Comparison of ENCODE assay signal across 12 cellular contexts in the genomic region with DNA sequence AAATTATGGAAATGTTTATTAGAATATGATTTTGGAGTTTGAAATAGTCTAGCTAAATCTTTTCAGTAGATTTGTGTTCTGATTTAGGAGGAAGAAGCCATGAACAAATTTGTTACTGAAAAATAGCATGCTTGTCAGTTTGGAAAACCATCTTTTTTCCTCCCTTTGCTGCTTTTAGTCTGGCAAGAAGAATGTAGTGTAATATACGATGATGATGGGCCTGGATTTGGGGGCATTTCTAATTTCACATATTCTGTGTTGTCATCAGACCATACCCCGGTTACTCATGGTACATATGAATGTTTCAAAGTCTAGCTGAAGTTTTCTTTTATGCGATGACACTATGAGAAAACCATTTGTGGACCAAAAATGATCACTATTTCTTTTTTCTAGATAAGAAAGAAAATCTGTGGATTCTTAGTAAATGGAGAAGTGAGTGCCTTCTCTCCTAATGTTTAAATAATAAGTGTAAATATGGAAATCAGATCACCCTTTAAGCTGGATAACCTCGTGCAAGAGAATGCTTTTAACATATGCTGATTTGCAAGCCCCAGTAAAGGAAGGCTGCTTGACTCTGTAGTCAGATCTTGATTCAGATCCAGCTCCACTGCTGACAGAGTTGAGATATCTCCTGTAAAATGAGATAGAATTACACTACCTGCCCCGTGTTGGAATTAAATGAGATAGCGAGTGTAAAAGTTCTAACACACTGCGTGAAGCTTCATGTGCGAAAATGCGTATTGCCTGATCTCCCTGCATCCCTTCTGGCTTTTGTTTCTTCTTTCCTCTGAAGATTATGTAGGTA. TPM values are rescaled to one million over a fixed set of nuclear protein-coding genes. Genes with fewer than 3 reads are reported as not detected.
DNase-seq lines count a peak whose midpoint lies in the region; ATAC-seq and TF ChIP-seq lines count a peak whose summit lies in the region.
"Had no signal": no experiment of that assay in that cellular context is flagged by ENCODE, and none has a peak within 500 bp of the region (broad histone marks: within the 10 kb centered on the region; RNA-seq: fewer than 3 reads in every experiment).

No MANE protein-coding gene starts in this region.

- TF ChIP-seq CTCF in AG04450 (IDR thresholded peaks at IDR 0.05; ENCODE audit: low read depth, low read length), result no peak
- TF ChIP-seq CTCF in chondrocyte (IDR thresholded peaks at IDR 0.05), result no peak

- no peak for ATAC-seq in naive B cell (ENCODE audit: low read depth in 2 of 2)
- ATAC-seq in GM19467 (IDR thresholded peaks at IDR 0.05; ENCODE audit: unreplicated experiment), result no peak
- ATAC-seq: activated CD8-positive, alpha-beta T cell treated with anti-CD3 and anti-CD28 coated beads for 36 hours; left colon; Panc1 had no signal

- H3K4me3 ChIP-seq in AG04450 (ENCODE audit: low read depth, low read length), result 0 out of 2 replicates have a peak overlapping the region, but pooled peaks have one; percentile 5
- H3K4me3 ChIP-seq in H7 (ENCODE audit: insufficient read depth, low read depth, low read length), result no peak overlapping the region
- H3K4me3 ChIP-seq in SJCRH30, result no peak overlapping the region

- H3K27me3 Mint-ChIP-seq in chondrocyte (ENCODE audit: low read depth) (no peaks in the 10 kb centered on the region), naive B cell (no peaks in the 10 kb centered on the region)

- peaks cover 13% of the 10 kb centered on the region for H3K4me1 ChIP-seq in SJCRH30

- DNase-seq in AG04450 (ENCODE audit: low read depth, low spot score), result no peak
- DNase-seq in H7, result peak; percentile 47
- no peak for DNase-seq in chondrocyte (ENCODE audit: low spot score)
- DNase-seq in naive B cell, result no peak
- DNase-seq in T-helper 2 cell, result no peak
- DNase-seq in SJCRH30, result no peak
- DNase-seq in activated gamma-delta T cell (lab: John Stamatoyannopoulos, UW), result no peak
- DNase-seq: activated CD8-positive, alpha-beta T cell treated with anti-CD3 and anti-CD28 coated beads for 36 hours; left colon; MM.1S had no signal

- H3K4me1 Mint-ChIP-seq in chondrocyte (ENCODE audit: low read depth), result peaks cover 58% of the 10 kb centered on the region
- H3K4me1 Mint-ChIP-seq in naive B cell, result peaks cover 49 to 65% (median 65%) of the 10 kb centered on the region in 3 donors

- H3K36me3 Mint-ChIP-seq in chondrocyte (ENCODE audit: low read depth), result peaks cover 2% of the 10 kb centered on the region
- no peaks in the 10 kb centered on the region for H3K36me3 Mint-ChIP-seq in naive B cell

- CTCF ChIA-PET in AG04450 (lab: Charles Lee), result interaction anchor here (0.9 to 5.6 kb wide), 3 partner anchors 136 to 296 kb away, joined by 3 to 40 read pairs (median 10); no protein-coding TSS in a partner anchor

- POLR2A ChIA-PET in AG04450 (lab: Yijun Ruan, JAX), result no interaction called here

- no peak overlapping the region for H3K27ac ChIP-seq in AG04450 (ENCODE audit: low read depth, low read length)
- H3K27ac ChIP-seq in SJCRH30, result no peak overlapping the region

- H3K27me3 ChIP-seq in AG04450 (ENCODE audit: control insufficient read depth, insufficient read depth, low read length), result no peaks in the 10 kb centered on the region
- no peaks in the 10 kb centered on the region; the same call in 1 of the 2 replicates for H3K27me3 ChIP-seq in H7 (ENCODE audit: control insufficient read depth, insufficient read depth, low read length)
- H3K27me3 ChIP-seq in SJCRH30, result no peaks in the 10 kb centered on the region

- H3K27ac Mint-ChIP-seq in chondrocyte (ENCODE audit: unreplicated experiment), result peak overlapping the region; percentile 98
- peak overlapping the region in 4 of 6 donors; percentile 7 to 89 (median 63) for H3K27ac Mint-ChIP-seq in naive B cell
- H3K27ac Mint-ChIP-seq: activated CD8-positive, alpha-beta T cell treated with anti-CD3 and anti-CD28 coated beads for 36 hours had no signal

- H3K9me3 Mint-ChIP-seq in chondrocyte (ENCODE audit: low read depth), result no peaks in the 10 kb centered on the region
- no peaks in the 10 kb centered on the region for H3K9me3 Mint-ChIP-seq in naive B cell
- H3K9me3 Mint-ChIP-seq: activated CD8-positive, alpha-beta T cell treated with anti-CD3 and anti-CD28 coated beads for 36 hours had no signal

- H3K9me3 ChIP-seq in AG04450 (ENCODE audit: control insufficient read depth, insufficient read depth, low read length) (no peaks in the 10 kb centered on the region), SJCRH30 (replicated peaks) (0 out of 2 replicates have a peak, but pooled peaks cover 3% of the 10 kb centered on the region)

- H3K36me3 ChIP-seq in H7 (replicated peaks; ENCODE audit: control insufficient read depth, insufficient read depth, low read length) (no peaks in the 10 kb centered on the region), SJCRH30 (peaks cover 2% of the 10 kb centered on the region; the same call in 1 of the 2 replicates)

- H3K4me3 Mint-ChIP-seq in chondrocyte (ENCODE audit: unreplicated experiment) (peak overlapping the region; percentile 93), naive B cell (peak overlapping the region in 5 of 8 donors; percentile 4 to 94 (median 40))
- H3K4me3 Mint-ChIP-seq: activated CD8-positive, alpha-beta T cell treated with anti-CD3 and anti-CD28 coated beads for 36 hours had no signal

RNA-seq across cellular contexts. Expression of a gene that starts 3.0 kb away (rescaled TPM):
- polyA plus RNA-seq in AG04450 (2011; rRNA removed) (31.4 and 40.9 TPM in 2 replicates), naive B cell (ENCODE audit: low read depth in 6 of 6) (10 to 100 TPM; 27.1 to 56.6 (median 40.9) TPM)
- polyA minus RNA-seq in AG04450 (2011; rRNA and poly(A)+ RNA removed), result 48.6 and 50.4 TPM in 2 replicates
- 13.6 and 19.7 TPM in 2 replicates for total RNA-seq in H7 (2014; rRNA removed; shearing (Covaris generic))
- 138 to 191 TPM (median 184 TPM) in 3 replicates for total RNA-seq in chondrocyte
- 33.5 and 41.2 TPM in 2 replicates for total RNA-seq in SJCRH30 (2014; rRNA removed; shearing (Covaris generic))
